ENCODE assay signal across 35 cellular contexts in genomic region chr6:148907573-148907972, GRCh38.
A peak's percentile ranks its signal among the peaks of the same experiment; 100 is the strongest.
DNase-seq lines count a peak whose midpoint lies in the region; ATAC-seq, FAIRE-seq and TF ChIP-seq lines count a peak whose summit lies in the region.
"Had no signal": no experiment of that assay in that cellular context is flagged by ENCODE, and none has a peak within 500 bp of the region (broad histone marks: within the 10 kb centered on the region; RNA-seq: fewer than 3 reads in every experiment).

No MANE protein-coding gene starts in this region.

- POLR2A ChIA-PET in GM12878 (lab: Charles Lee) (interaction anchor here (0.7 kb wide), 1 partner anchor 472 kb away, joined by 6 read pairs; no protein-coding TSS in a partner anchor), OCI-LY7 (lab: Charles Lee) (interaction anchor here (0.6 kb wide), 1 partner anchor 508 kb away, joined by 5 read pairs; no protein-coding TSS in a partner anchor)

- no peaks in the 10 kb centered on the region for H3K79me2 ChIP-seq in GM12878 (ENCODE audit: control insufficient read depth, insufficient read depth, low read length)
- H3K79me2 ChIP-seq in OCI-LY7 (ENCODE audit: insufficient read depth, low read depth, low read length): no peaks in the 10 kb centered on the region

- DNase-seq in GM12892 (ENCODE audit: insufficient read length) (no peak), GM12878 (ENCODE audit: low read depth, low spot score) (no peak), esophagus squamous epithelium (lab: John Stamatoyannopoulos, UW) (no peak), OCI-LY7 (ENCODE audit: low spot score) (no peak)
- DNase-seq: activated CD4-positive, alpha-beta T cell treated with anti-CD3 and anti-CD28 coated beads, Interleukin-2, amount 50 U/mL, for 48 hours; activated CD4-positive, CD25-positive, alpha-beta regulatory T cell treated with anti-CD3 and anti-CD28 coated beads, Interleukin-2, amount 50 U/mL, for 72 hours; activated naive CD4-positive, alpha-beta T cell; activated T-cell treated with anti-CD3 and anti-CD28 coated beads, Interleukin-2, amount 50 U/mL, for 48 hours; adrenal gland; central memory CD4-positive, alpha-beta T cell; DMS79 treated with DMSO at 0.1 percent for 48 hours; erythroblast; GDM1; left lung; mesendoderm; MM.1S; NCI-H2029; NCI-H524 treated with DMSO at 0.1 percent for 48 hours; pancreas; SK-N-SH; stimulated activated CD4-positive, alpha-beta T cell treated with anti-CD3 and anti-CD28 coated beads, Interleukin-15, amount 100 ng/mL, for 24 hours; stimulated activated CD4-positive, alpha-beta T cell treated with anti-CD3 and anti-CD28 coated beads, Interleukin-4, amount 100 ng/mL, for 4 hours; upper lobe of left lung had no signal

- H4K20me1 ChIP-seq in GM12878 (ENCODE audit: control insufficient read depth, insufficient read depth): no peaks in the 10 kb centered on the region
- no peaks in the 10 kb centered on the region for H4K20me1 ChIP-seq in OCI-LY7 (ENCODE audit: insufficient read depth, low read length)

- TF ChIP-seq CTCF in GM12878 (IDR thresholded peaks at IDR 0.05 in 2 of 3, conservative IDR thresholded peaks at IDR 0.05 in 1 of 3; ENCODE audit: control insufficient read depth in 2 of 3, extremely low read depth in 1 of 3, insufficient read depth in 1 of 3, low read depth in 3 of 3, low read length in 3 of 3) (no peak), esophagus squamous epithelium (IDR thresholded peaks at IDR 0.05) (no peak), OCI-LY7 (conservative IDR thresholded peaks at IDR 0.05; ENCODE audit: low read length) (no peak)

- intact Hi-C loops in GM12878 (cut with micrococcal nuclease; ENCODE audit: unreplicated experiment) (no loop called here), esophagus squamous epithelium (cut with DNase I) (no loop called here), OCI-LY7 (cut with micrococcal nuclease; ENCODE audit: unreplicated experiment) (no loop called here)

- CTCF ChIA-PET in GM12878 (lab: Yijun Ruan, JAX) (interaction anchor here (0.7 kb wide), 1 partner anchor 146 kb away, joined by 3 read pairs; no protein-coding TSS in a partner anchor), OCI-LY7 (lab: Charles Lee; ENCODE audit: unreplicated experiment) (no interaction called here)

- no peak overlapping the region for H3K9ac ChIP-seq in GM12878 (ENCODE audit: control insufficient read depth, insufficient read depth, low read length)
- H3K9ac ChIP-seq: BLaER1 treated with 17β-estradiol and CSF1 and Interleukin-3, amounts not matched to agents 10 nM and 100 nM; KMS-11; neural progenitor cell; SK-N-SH had no signal

- TF ChIP-seq POLR2A in GM12892 (IDR thresholded peaks at IDR 0.05; ENCODE audit: low read depth, low read length) (no peak), GM12878 (IDR thresholded peaks at IDR 0.05; ENCODE audit: low read depth, low read length) (no peak), esophagus squamous epithelium (IDR thresholded peaks at IDR 0.05) (no peak)

- no peaks in the 10 kb centered on the region; a peak in 2 of 4 replicates for H3K27me3 ChIP-seq in GM12878 (replicated peaks in 1 of 2; ENCODE audit: control insufficient read depth in 2 of 2, insufficient read depth in 2 of 2, low read length in 1 of 2)
- H3K27me3 ChIP-seq in esophagus squamous epithelium: no peaks in the 10 kb centered on the region
- H3K27me3 ChIP-seq: adrenal gland; BLaER1 treated with 17β-estradiol and CSF1 and Interleukin-3, amounts not matched to agents 10 nM and 100 nM; left lung; neural progenitor cell; pancreas; upper lobe of left lung had no signal

- ATAC-seq in GM18868 (IDR thresholded peaks at IDR 0.05; ENCODE audit: unreplicated experiment) (peak; percentile 93), HG02852 (IDR thresholded peaks at IDR 0.05; ENCODE audit: unreplicated experiment) (peak; percentile 84), GM12878 (peak; percentile 96), GM21367 (IDR thresholded peaks at IDR 0.05; ENCODE audit: unreplicated experiment) (no peak), GM18498 (IDR thresholded peaks at IDR 0.05; ENCODE audit: unreplicated experiment) (no peak)
- ATAC-seq: left lung; pancreas; Right ventricle myocardium inferior; stimulated activated effector memory CD8-positive, alpha-beta T cell treated with anti-CD3 and anti-CD28 coated beads, Interleukin-12 subunit alpha, Interleukin-12 subunit beta, amount 100 ng/mL, for 72 hours had no signal

- H3K9me2 ChIP-seq in OCI-LY7 (ENCODE audit: insufficient read depth, low read length): no peaks in the 10 kb centered on the region
- H3K9me2 ChIP-seq: SK-N-SH had no signal

- no peak for TF ChIP-seq EP300 in GM12878 (IDR thresholded peaks at IDR 0.05; ENCODE audit: borderline replicate concordance in 1 of 2, control insufficient read depth in 1 of 2, low read depth in 2 of 2, low read length in 2 of 2)

- BruUV-seq in GM12878 (replicated peaks; lab: Mats Ljungman, UMichigan): no TSS peak
- no TSS peak for BruUV-seq in OCI-LY7 (replicated peaks; lab: Mats Ljungman, UMichigan)

- H3K36me3 ChIP-seq in GM12878 (ENCODE audit: control insufficient read depth in 2 of 2, insufficient read depth in 2 of 2, low read length in 1 of 2) (no peaks in the 10 kb centered on the region), esophagus squamous epithelium (no peaks in the 10 kb centered on the region), OCI-LY7 (ENCODE audit: insufficient read depth, low read length) (no peaks in the 10 kb centered on the region)
- H3K36me3 ChIP-seq: adrenal gland, HAP-1, left lung, neural progenitor cell, pancreas, upper lobe of left lung had no signal

- no peak overlapping the region for H3K27ac ChIP-seq in GM12878 (ENCODE audit: control insufficient read depth, insufficient read depth)
- no peak overlapping the region for H3K27ac ChIP-seq in esophagus squamous epithelium
- H3K27ac ChIP-seq in OCI-LY7 (ENCODE audit: low read depth, low read length, poor library complexity, severe bottlenecking): no peak overlapping the region
- H3K27ac ChIP-seq: adrenal gland; BLaER1 treated with 17β-estradiol and CSF1 and Interleukin-3, amounts not matched to agents 10 nM and 100 nM; KMS-11; left lung; neural progenitor cell; pancreas; upper lobe of left lung had no signal

- H3K4me1 ChIP-seq in GM12878 (ENCODE audit: control insufficient read depth, insufficient read depth, low read length): no peaks in the 10 kb centered on the region
- peaks cover 0 to under 1% (median 0%) of the 10 kb centered on the region in 3 donors for H3K4me1 ChIP-seq in esophagus squamous epithelium
- H3K4me1 ChIP-seq in OCI-LY7 (ENCODE audit: insufficient read depth, low read length, poor library complexity, severe bottlenecking): no peaks in the 10 kb centered on the region
- H3K4me1 ChIP-seq: adrenal gland, HAP-1, left lung, pancreas, upper lobe of left lung had no signal

- RAD21 ChIA-PET in GM12878 (lab: Charles Lee; ENCODE audit: unreplicated experiment): interaction anchor here (0.9 kb wide), 1 partner anchor 148 kb away, joined by 4 read pairs; no protein-coding TSS in a partner anchor

- H2AFZ ChIP-seq in GM12878 (ENCODE audit: control insufficient read depth, low read depth, low read length) (no peak overlapping the region), OCI-LY7 (ENCODE audit: low read length) (no peak overlapping the region)
- H2AFZ ChIP-seq: neural progenitor cell had no signal

- 0% methylated on average over 4 of the region's 4 CpGs for WGBS in GM12878 (ENCODE audit: insufficient coverage, insufficient replicate concordance, low lambda C conversion rate, missing lambda C conversion rate)
- WGBS in esophagus squamous epithelium, 2 donors: 83 to 86% methylated on average over 4 of the region's 4 CpGs

- peak; percentile 48 for FAIRE-seq in GM12892 (lab: Jason Lieb, UNC)
- no peak for FAIRE-seq in GM12878 (lab: Jason Lieb, UNC)
- FAIRE-seq: GM19239, islet of Langerhans, pancreas had no signal

- TF ChIP-seq RAD21 in GM12878 (IDR thresholded peaks at IDR 0.05; ENCODE audit: insufficient read depth, low read depth, low read length): no peak

- SMC1A ChIA-PET in GM12878 (lab: Charles Lee; ENCODE audit: uncharacterized antibody, unreplicated experiment): interaction anchor here (1.4 kb wide), 1 partner anchor 71 kb away, joined by 3 read pairs; no protein-coding TSS in a partner anchor

- in situ Hi-C loops in GM12878 (cut with MboI): no loop called here

- H3K9me3 ChIP-seq in GM12878 (replicated peaks; ENCODE audit: control insufficient read depth, insufficient read depth, low read length) (no peaks in the 10 kb centered on the region), esophagus squamous epithelium (no peaks in the 10 kb centered on the region), OCI-LY7 (ENCODE audit: low read length) (no peaks in the 10 kb centered on the region)
- H3K9me3 ChIP-seq: adrenal gland, HAP-1, left lung, pancreas, SK-N-SH, upper lobe of left lung had no signal

- H3K4me2 ChIP-seq in GM12878 (ENCODE audit: control insufficient read depth, insufficient read depth) (no peak overlapping the region), OCI-LY7 (ENCODE audit: low read length) (no peak overlapping the region)
- H3K4me2 ChIP-seq: BLaER1 treated with 17β-estradiol and CSF1 and Interleukin-3, amounts not matched to agents 10 nM and 100 nM; KMS-11; neural progenitor cell; SK-N-SH had no signal

- H3K4me3 ChIP-seq in GM12878 (no peak overlapping the region), esophagus squamous epithelium (no peak overlapping the region), OCI-LY7 (ENCODE audit: low read depth, low read length, poor library complexity, severe bottlenecking) (no peak overlapping the region)
- H3K4me3 ChIP-seq: adrenal gland; BLaER1 treated with 17β-estradiol and CSF1 and Interleukin-3, amounts not matched to agents 10 nM and 100 nM; HAP-1; left lung; neural progenitor cell; pancreas; upper lobe of left lung had no signal

TF ChIP-seq in GM12878, 131 proteins besides CTCF, POLR2A, EP300 and RAD21 (continues in another document):
- TF ChIP-seq CHD1 (IDR thresholded peaks at IDR 0.05; ENCODE audit: low read depth, low read length) (no peak), TARDBP (IDR thresholded peaks at IDR 0.05; ENCODE audit: borderline replicate concordance) (no peak), ATF7 (IDR thresholded peaks at IDR 0.05; ENCODE audit: low read depth) (peak; percentile 76), YY1 (IDR thresholded peaks at IDR 0.05; ENCODE audit: low read depth, low read length) (peak; percentile 62; the same call in 1 of the 2 replicates), ASH2L (IDR thresholded peaks at IDR 0.05; ENCODE audit: borderline replicate concordance, low read depth) (no peak), NFYA (IDR thresholded peaks at IDR 0.05; ENCODE audit: borderline replicate concordance, low read depth, low read length) (no peak), HDAC2 (IDR thresholded peaks at IDR 0.05) (no peak), JUND (IDR thresholded peaks at IDR 0.05; ENCODE audit: low read depth, low read length) (no peak), LARP7 (IDR thresholded peaks at IDR 0.05) (no peak), EGR1 (IDR thresholded peaks at IDR 0.05; ENCODE audit: borderline replicate concordance in 1 of 2, low read depth in 2 of 2, low read length in 2 of 2) (no peak), TBL1XR1 (IDR thresholded peaks at IDR 0.05; ENCODE audit: low read depth, low read length) (no peak), CBX5 (IDR thresholded peaks at IDR 0.05; ENCODE audit: low read depth) (no peak)

Comparison
In these comparisons a context has a peak if more than half of its experiments do, and no peak if none do; other contexts are left out.
1. ATAC-seq: peak in GM18868 (single experiment), HG02852 (single experiment) and GM12878 (single experiment); none in GM21367 (single experiment) and GM18498 (single experiment).